ENCODE assay signal across 12 cellular contexts in genomic region chr11:128550261-128550821, GRCh38. TPM values are rescaled to one million over a fixed set of nuclear protein-coding genes. Genes with fewer than 3 reads are reported as not detected.
DNase-seq lines count a peak whose midpoint lies in the region; ATAC-seq, FAIRE-seq and TF ChIP-seq lines count a peak whose summit lies in the region.
"Had no signal": no experiment of that assay in that cellular context is flagged by ENCODE, and none has a peak within 500 bp of the region (broad histone marks: within the 10 kb centered on the region; RNA-seq: fewer than 3 reads in every experiment).

No MANE protein-coding gene starts in this region.

- TF ChIP-seq RAD21 in H1 (IDR thresholded peaks at IDR 0.05 in 1 of 2, conservative IDR thresholded peaks at IDR 0.05 in 1 of 2; ENCODE audit: low read depth in 2 of 2, low read length in 2 of 2): no peak

- H3K4me2 ChIP-seq in H1 (ENCODE audit: insufficient read depth in 1 of 2, low read depth in 2 of 2, low read length in 2 of 2): peak overlapping the region; percentile 4 to 79; a peak in 1 of 4 replicates

- no peak overlapping the region for H4K91ac ChIP-seq in H1 (replicated peaks; ENCODE audit: insufficient read length, low read length)

- H3K56ac ChIP-seq in H1 (replicated peaks; ENCODE audit: insufficient read length, low read depth, low read length): no peak overlapping the region

- no peak overlapping the region for H2BK12ac ChIP-seq in H1 (ENCODE audit: low read depth, low read length)

- H3K9me3 ChIP-seq in H1 (ENCODE audit: insufficient read depth in 2 of 2, low read depth in 1 of 2, low read length in 1 of 2) (no peaks in the 10 kb centered on the region), psoas muscle (no peaks in the 10 kb centered on the region)

- no peak overlapping the region for H4K5ac ChIP-seq in H1 (ENCODE audit: insufficient read length, low read depth, low read length)

- no peak for TF ChIP-seq EP300 in H1 (IDR thresholded peaks at IDR 0.05; ENCODE audit: borderline replicate concordance in 1 of 2, low read depth in 2 of 2, low read length in 2 of 2)

- no peak overlapping the region for H2BK20ac ChIP-seq in H1 (ENCODE audit: low read length)

- H3K36me3 ChIP-seq in H1 (ENCODE audit: control insufficient read depth in 2 of 4, insufficient read depth in 4 of 4, low read length in 3 of 4) (no peaks in the 10 kb centered on the region; a peak in 1 of 8 replicates), psoas muscle (ENCODE audit: insufficient read depth in 1 of 2, low read depth in 1 of 2) (no peaks in the 10 kb centered on the region)

- no peak overlapping the region for H2AFZ ChIP-seq in H1 (ENCODE audit: low read length)

- no peak for ATAC-seq in psoas muscle

- no peak overlapping the region for H4K8ac ChIP-seq in H1 (ENCODE audit: extremely low read depth, insufficient read depth, low read length)

- H4K20me1 ChIP-seq in H1 (replicated peaks in 1 of 2; ENCODE audit: control insufficient read depth in 1 of 2, insufficient read depth in 2 of 2, low read length in 2 of 2): peaks cover 8 to 22% of the 10 kb centered on the region in 2 experiments

- no peak overlapping the region for H3K4ac ChIP-seq in H1 (replicated peaks; ENCODE audit: insufficient read length, low read depth, low read length)

- no peak overlapping the region for H3K18ac ChIP-seq in H1 (ENCODE audit: extremely low read depth, low read length)

- H3K27me3 ChIP-seq in H1 (replicated peaks in 1 of 4; ENCODE audit: control insufficient read depth in 3 of 4, extremely low read depth in 1 of 4, insufficient read depth in 3 of 4, low read length in 3 of 4) (peaks cover 17 to 80% (median 62%) of the 10 kb centered on the region in 4 experiments), psoas muscle (ENCODE audit: insufficient read depth in 3 of 3, low read length in 2 of 3) (no peaks in the 10 kb centered on the region)

- peak; percentile 24 for DNase-seq in NCI-H2107 treated with DMSO at 0.1 percent for 48 hours (lab: John Stamatoyannopoulos, UW; ENCODE audit: unreplicated experiment)
- no peak for DNase-seq in NCI-H2107 (lab: John Stamatoyannopoulos, UW)
- peak; percentile 67 for DNase-seq in NCI-H69 (lab: John Stamatoyannopoulos, UW)
- no peak for DNase-seq in H1 (ENCODE audit: low read depth in 1 of 2, low spot score in 2 of 2)
- no peak for DNase-seq in psoas muscle
- no peak for DNase-seq in activated gamma-delta T cell treated with Interleukin-2 at 50 U/mL for 16 hours
- DNase-seq in stimulated activated CD4-positive, alpha-beta T cell treated with anti-CD3 and anti-CD28 coated beads, Interleukin-15, amount 100 ng/mL, for 24 hours: no peak
- no peak for DNase-seq in GM12892 (ENCODE audit: insufficient read length)
- DNase-seq: 8988T; KG1; NCI-H2171; stimulated activated CD4-positive, alpha-beta T cell treated with anti-CD3 and anti-CD28 coated beads, Interleukin-1b, Interleukin-23, amount 100 ng/mL, for 48 hours had no signal

- H2BK5ac ChIP-seq in H1 (ENCODE audit: low read depth, low read length): no peak overlapping the region

- H2BK15ac ChIP-seq in H1 (ENCODE audit: low read length): no peak overlapping the region

- FAIRE-seq in H1 (lab: Jason Lieb, UNC) (no peak), GM12892 (lab: Jason Lieb, UNC) (no peak)

- CTCF ChIA-PET in H1 (lab: Charles Lee; ENCODE audit: partially characterized antibody): interaction anchor here (0.7 to 2.2 kb wide), 9 partner anchors 13 to 145 kb away, joined by 3 to 11 read pairs (median 4); no protein-coding TSS in a partner anchor

- peaks cover 7 to 16% (median 10%) of the 10 kb centered on the region in 4 experiments; a peak in 6 of 7 replicates for H3K4me1 ChIP-seq in H1 (replicated peaks in 1 of 4; ENCODE audit: control insufficient read depth in 3 of 4, insufficient read depth in 4 of 4, low read length in 3 of 4)
- peaks cover 12% of the 10 kb centered on the region for H3K4me1 ChIP-seq in psoas muscle

- H3K14ac ChIP-seq in H1 (ENCODE audit: insufficient read length): no peak overlapping the region

- POLR2A ChIA-PET in H1 (lab: Charles Lee; ENCODE audit: partially characterized antibody): interaction anchor here (0.6 to 1.7 kb wide), 2 partner anchors 18 to 23 kb away, joined by 3 to 4 read pairs; no protein-coding TSS in a partner anchor

- TF ChIP-seq POLR2A in H1 (IDR thresholded peaks at IDR 0.05; ENCODE audit: control extremely low read depth in 1 of 2, low read depth in 2 of 2, low read length in 2 of 2): no peak
- no peak for TF ChIP-seq POLR2A in GM12892 (IDR thresholded peaks at IDR 0.05; ENCODE audit: low read depth, low read length)

- intact Hi-C loops in psoas muscle (cut with DNase I): loop anchor here in 1 of 2 donors (5.0 kb wide), 1 partner anchor 77 kb away; no protein-coding TSS in a partner anchor

- TF ChIP-seq CTCF in H1 (IDR thresholded peaks at IDR 0.05; ENCODE audit: control extremely low read depth in 1 of 3, insufficient read depth in 1 of 3, low read depth in 1 of 3, low read length in 3 of 3) (no peak), psoas muscle (IDR thresholded peaks at IDR 0.05) (no peak)

- WGBS in H1 (ENCODE audit: extremely low coverage in 1 of 2, insufficient coverage in 1 of 2, insufficient read length in 1 of 2, insufficient replicate concordance in 2 of 2, low coverage in 1 of 2, low lambda C conversion rate in 2 of 2, missing lambda C conversion rate in 1 of 2), 2 experiments: 78% methylated on average over 4 of the region's 4 CpGs; no CpG with 5 or more reads in 1 of the 2 experiments
- 71 to 91% (median 78%) methylated on average over 4 of the region's 4 CpGs for WGBS in psoas muscle, 3 donors

- no peak overlapping the region for H2AK5ac ChIP-seq in H1 (ENCODE audit: low read depth, low read length)

- H2BK120ac ChIP-seq in H1 (replicated peaks; ENCODE audit: low read depth, low read length): no peak overlapping the region

- no peak overlapping the region for H3K27ac ChIP-seq in H1 (ENCODE audit: low read depth, low read length)
- peak overlapping the region; percentile 74 for H3K27ac ChIP-seq in psoas muscle

- no peaks in the 10 kb centered on the region for H3K79me2 ChIP-seq in H1 (ENCODE audit: control insufficient read depth in 1 of 2, insufficient read depth in 2 of 2, low read length in 2 of 2)

- H3K9ac ChIP-seq in H1 (replicated peaks in 1 of 4; ENCODE audit: extremely low read depth in 1 of 4, low read depth in 3 of 4, low read length in 3 of 4): no peak overlapping the region

- H3K4me3 ChIP-seq in H1 (ENCODE audit: extremely low read depth in 1 of 4, insufficient read depth in 2 of 4, low read depth in 3 of 4, low read length in 4 of 4) (no peak overlapping the region), psoas muscle (no peak overlapping the region)

- no peak overlapping the region for H3K23ac ChIP-seq in H1 (ENCODE audit: insufficient read length)

- peaks cover 2% of the 10 kb centered on the region; the same call in 1 of the 2 replicates for H3K23me2 ChIP-seq in H1 (ENCODE audit: low read depth, low read length)

- H3K79me1 ChIP-seq in H1 (ENCODE audit: low read depth, low read length): no peaks in the 10 kb centered on the region

RNA-seq across cellular contexts. Expression of gene ETS1, which starts 37.0 kb away (rescaled TPM):
- total RNA-seq in H1 (2021; fragmentation: NEBNext Ultra II Directional; extraction: Animal tissue kit (Norgen Biotek cat#: 25700)): 33.7 and 35.3 TPM in 2 replicates
- polyA plus RNA-seq in H1 (2011; rRNA removed): 10.0 and 10.7 TPM in 2 replicates
- 10.7 TPM for polyA plus RNA-seq in H1 (2011; cell fraction: cytosol; rRNA removed)
- 9.4 TPM for polyA plus RNA-seq in H1 (2011; cell fraction: nucleus; rRNA removed)
- 10.8 to 21.3 TPM (median 13.8 TPM) in 4 replicates for polyA plus RNA-seq in H1 (2012, experiment 1 of 2)
- 2.2 TPM for polyA plus RNA-seq in H1 (2012, experiment 2 of 2)
- 19.4 TPM for polyA plus RNA-seq in H1 (2013, experiment 1 of 2)
- polyA plus RNA-seq in H1 (2013, experiment 2 of 2): 18.6 TPM
- 23.9 and 26.2 TPM in 2 replicates for polyA minus RNA-seq in H1 (2011; rRNA and poly(A)+ RNA removed)
- polyA minus RNA-seq in H1 (2011; cell fraction: cytosol; rRNA and poly(A)+ RNA removed): 8.1 TPM
- polyA minus RNA-seq in H1 (2011; cell fraction: nucleus; rRNA and poly(A)+ RNA removed): 26.0 TPM
- 10 to 100 TPM; 19.3 to 32.4 (median 27.1) TPM for total RNA-seq in psoas muscle
- polyA plus RNA-seq in psoas muscle: 10 to 100 TPM in 2 of 3 donors, 1 to 10 TPM in 1; 8.5 to 13.9 (median 12.6) TPM
- 71.8 TPM for polyA plus RNA-seq in GM12892 (2012; ENCODE audit: missing spikeins)

Comparison
In these comparisons a context has a peak if more than half of its experiments do, and no peak if none do; other contexts are left out.
1. DNase-seq: peak in NCI-H2107 treated with DMSO at 0.1 percent for 48 hours (single experiment) and NCI-H69 (single experiment); none in NCI-H2107 (single experiment), H1 (0 of 2), psoas muscle (0 of 2), activated gamma-delta T cell treated with Interleukin-2 at 50 U/mL for 16 hours (single experiment), stimulated activated CD4-positive, alpha-beta T cell treated with anti-CD3 and anti-CD28 coated beads, Interleukin-15, amount 100 ng/mL, for 24 hours (single experiment) and GM12892 (single experiment).